ENCODE assay signal across 8 cellular contexts in the genomic region with DNA sequence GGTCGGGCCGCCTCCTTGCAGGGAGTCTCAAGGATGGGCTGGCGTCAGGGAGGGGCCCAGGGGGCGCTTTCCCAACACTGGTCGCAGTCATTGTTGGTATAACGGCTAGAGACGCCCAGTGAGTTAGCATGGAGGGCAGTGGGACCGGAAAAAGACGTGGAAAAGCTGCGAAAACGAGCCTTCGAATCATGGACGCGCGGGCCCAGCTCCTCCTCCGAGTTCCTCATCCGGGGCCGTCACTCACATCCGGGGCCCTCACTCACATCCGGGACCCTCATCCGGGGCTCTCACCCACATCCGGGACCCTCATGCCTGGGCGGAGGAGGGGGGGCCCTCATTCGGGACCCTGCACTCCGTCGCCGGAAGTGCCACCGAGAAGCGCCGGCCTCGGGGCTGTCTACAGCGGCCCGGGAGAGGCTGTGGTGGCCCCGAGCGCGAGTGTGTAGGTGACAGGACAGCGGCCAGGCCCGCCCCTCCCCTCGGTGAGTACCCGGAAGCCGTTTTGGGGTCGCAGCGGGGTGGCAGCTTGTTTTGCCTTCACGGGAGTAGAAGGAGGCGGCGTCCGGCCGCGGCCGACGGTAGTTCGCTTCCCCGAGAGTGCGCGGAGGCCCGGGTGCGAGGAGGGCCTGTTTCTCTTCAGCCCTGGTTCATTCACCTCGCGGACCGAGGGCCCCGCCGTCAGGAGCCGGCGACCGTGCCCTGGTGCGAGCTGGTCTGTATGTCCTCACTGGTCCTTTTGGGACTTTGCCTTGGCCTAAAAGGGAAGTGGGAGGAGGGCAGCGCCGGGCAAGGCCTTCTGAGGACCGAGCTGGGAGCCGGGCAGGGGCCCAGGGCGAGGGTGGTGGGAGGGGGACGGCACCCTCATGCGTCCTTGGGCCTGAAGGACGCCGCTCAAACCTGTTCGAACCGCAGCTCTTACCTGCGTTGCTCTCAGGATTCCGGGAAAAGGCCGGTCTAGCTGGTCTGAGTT. TPM values are rescaled to one million over a fixed set of nuclear protein-coding genes. Genes with fewer than 3 reads are reported as not detected.
A peak's percentile ranks its signal among the peaks of the same experiment; 100 is the strongest.
DNase-seq lines count a peak whose midpoint lies in the region; ATAC-seq, FAIRE-seq and TF ChIP-seq lines count a peak whose summit lies in the region.

A gene with protein sequence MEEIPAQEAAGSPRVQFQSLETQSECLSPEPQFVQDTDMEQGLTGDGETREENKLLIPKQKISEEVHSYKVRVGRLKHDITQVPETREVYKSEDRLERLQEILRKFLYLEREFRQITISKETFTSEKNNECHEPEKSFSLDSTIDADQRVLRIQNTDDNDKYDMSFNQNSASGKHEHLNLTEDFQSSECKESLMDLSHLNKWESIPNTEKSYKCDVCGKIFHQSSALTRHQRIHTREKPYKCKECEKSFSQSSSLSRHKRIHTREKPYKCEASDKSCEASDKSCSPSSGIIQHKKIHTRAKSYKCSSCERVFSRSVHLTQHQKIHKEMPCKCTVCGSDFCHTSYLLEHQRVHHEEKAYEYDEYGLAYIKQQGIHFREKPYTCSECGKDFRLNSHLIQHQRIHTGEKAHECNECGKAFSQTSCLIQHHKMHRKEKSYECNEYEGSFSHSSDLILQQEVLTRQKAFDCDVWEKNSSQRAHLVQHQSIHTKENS (plus strand): TSS at position 337 of the 970 bp plus-strand sequence. CDS start 1,918 bp downstream, outside the sequence.

- H3K36me3 ChIP-seq in astrocyte (ENCODE audit: insufficient read depth, low read length): peaks cover 22% of the 10 kb centered on the region
- peaks cover 4 to 36% of the 10 kb centered on the region in 2 donors for H3K36me3 ChIP-seq in vagina

- TF ChIP-seq CTCF in GM13977 (IDR thresholded peaks at IDR 0.05; ENCODE audit: extremely low read depth, insufficient read depth, missing control alignments) (no peak), astrocyte (IDR thresholded peaks at IDR 0.05; ENCODE audit: insufficient read depth, low read depth, low read length) (no peak), vagina (IDR thresholded peaks at IDR 0.05) (no peak)

- H3K4me3 ChIP-seq in astrocyte (ENCODE audit: insufficient read depth, low read depth, low read length) (peak within 1 kb of the TSS; percentile 91), vagina (peak within 1 kb of the TSS; percentile 70 to 84)

- peaks cover 24% of the 10 kb centered on the region for H3K36me3 Mint-ChIP-seq in astrocyte (ENCODE audit: low read depth, unreplicated experiment)

- peak within 1 kb of the TSS; percentile 100 for H3K4me3 Mint-ChIP-seq in astrocyte (ENCODE audit: unreplicated experiment)

- peak within 1 kb of the TSS; percentile 98 for H3K27ac ChIP-seq in astrocyte (ENCODE audit: low read depth, low read length)
- peak within 1 kb of the TSS; percentile 96 for H3K27ac ChIP-seq in vagina

- H3K9ac ChIP-seq in astrocyte (ENCODE audit: low read length): peak within 1 kb of the TSS; percentile 100

- H3K27ac Mint-ChIP-seq in astrocyte (ENCODE audit: unreplicated experiment): peak within 1 kb of the TSS; percentile 88

- no peaks in the 10 kb centered on the region for H3K27me3 Mint-ChIP-seq in astrocyte (ENCODE audit: low read depth, unreplicated experiment)

- intact Hi-C loops in T-helper 2 cell treated with Interferon-gamma antibody and Interleukin-4, amounts not matched to agents 100 ng/mL and 5 ng/mL, for 36 hours (cut with micrococcal nuclease): loop anchor here (1.0 to 10.0 kb wide), 7 partner anchors 54 to 526 kb away; a partner anchor contains a TSS
- intact Hi-C loops in vagina (cut with DNase I): no loop called here

- H3K4me1 Mint-ChIP-seq in astrocyte (ENCODE audit: low read depth, unreplicated experiment): peaks cover 31% of the 10 kb centered on the region

- peaks cover 16% of the 10 kb centered on the region for H4K20me1 ChIP-seq in astrocyte (ENCODE audit: insufficient read depth, low read length)

- DNase-seq in GM13977 (ENCODE audit: low spot score) (peak; percentile 94), NCI-H187 (lab: John Stamatoyannopoulos, UW) (peak; percentile 81 to 93), astrocyte (ENCODE audit: low read depth) (peak; percentile 79), hepatic stellate cell (ENCODE audit: low spot score) (peak; percentile 97), renal cortical epithelial cell (ENCODE audit: low read depth) (peak; percentile 57), vagina (ENCODE audit: extremely low spot score in 2 of 2) (peak in 1 of 2 donors; percentile 94)

- no peak for FAIRE-seq in astrocyte (lab: Jason Lieb, UNC)

- no peaks in the 10 kb centered on the region for H3K27me3 ChIP-seq in astrocyte (ENCODE audit: insufficient read depth, low read length)
- no peaks in the 10 kb centered on the region for H3K27me3 ChIP-seq in vagina

- TF ChIP-seq POLR2A in vagina (IDR thresholded peaks at IDR 0.05): peak in 1 of 2 donors; percentile 76

- H3K4me1 ChIP-seq in astrocyte (ENCODE audit: insufficient read depth, low read length) (peaks cover 38% of the 10 kb centered on the region), vagina (peaks cover 68% of the 10 kb centered on the region)

- H3K79me2 ChIP-seq in astrocyte (ENCODE audit: insufficient read depth, low read length): peaks cover 58% of the 10 kb centered on the region

- in situ Hi-C loops in GM13977 (cut with MboI; ENCODE audit: low pct_unique_long_range_greater_than_20kb, low sequenced_read_pairs, unreplicated experiment): no loop called here

- peak within 1 kb of the TSS; percentile 98 for H2AFZ ChIP-seq in astrocyte (ENCODE audit: low read depth, low read length)

- H3K4me2 ChIP-seq in astrocyte (ENCODE audit: low read length): peak within 1 kb of the TSS; percentile 95

- H3K9me3 Mint-ChIP-seq in astrocyte (ENCODE audit: unreplicated experiment): no peaks in the 10 kb centered on the region

- H3K9me3 ChIP-seq in astrocyte (ENCODE audit: insufficient read depth, low read depth, low read length) (no peaks in the 10 kb centered on the region), vagina (no peaks in the 10 kb centered on the region)

- ATAC-seq in HG02852 (IDR thresholded peaks at IDR 0.05; ENCODE audit: unreplicated experiment): peak; percentile 85

RNA-seq across cellular contexts. Expression of the gene that starts here (rescaled TPM):
- 89.8 and 94.6 TPM in 2 replicates for total RNA-seq in T-helper 2 cell treated with Interferon-gamma antibody and Interleukin-4, amounts not matched to agents 100 ng/mL and 5 ng/mL, for 36 hours
- total RNA-seq in astrocyte (54.1 and 59.7 TPM in 2 replicates), renal cortical epithelial cell (69.5 and 91.5 TPM in 2 replicates), vagina (144 TPM)
